In genomic region chr1:58768971-58769808, GRCh38 we compare ENCODE assay signal across 8 cellular contexts. TPM values are rescaled to one million over a fixed set of nuclear protein-coding genes. Genes with fewer than 3 reads are reported as not detected.
DNase-seq lines count a peak whose midpoint lies in the region; ATAC-seq and TF ChIP-seq lines count a peak whose summit lies in the region.

No MANE protein-coding gene starts in this region.

- H3K4me1 Mint-ChIP-seq in activated CD4-positive, alpha-beta T cell treated with anti-CD3 and anti-CD28 coated beads for 36 hours: peaks cover 12% of the 10 kb centered on the region
- H3K4me1 Mint-ChIP-seq in stimulated activated naive B cell treated with anti-CD40 and anti-IgM and Interleukin-4, amounts not matched to agents 10 μg/mL and 1 μg/mL and 100 μg/mL, for 72 hours: peaks cover 13 to 14% of the 10 kb centered on the region in 2 donors

- CTCF ChIA-PET in activated CD4-positive, alpha-beta T cell treated with anti-CD3 and anti-CD28 coated beads for 36 hours (lab: Charles Lee): interaction anchor here (0.7 to 1.6 kb wide), 6 partner anchors 8 to 253 kb away, joined by 3 to 6 read pairs (median 4); no protein-coding TSS in a partner anchor

- no peak overlapping the region for H3K4me3 Mint-ChIP-seq in activated CD4-positive, alpha-beta T cell treated with anti-CD3 and anti-CD28 coated beads for 36 hours
- no peak overlapping the region for H3K4me3 Mint-ChIP-seq in stimulated activated naive B cell treated with anti-CD40 and anti-IgM and Interleukin-4, amounts not matched to agents 10 μg/mL and 1 μg/mL and 100 μg/mL, for 72 hours

- ATAC-seq in activated CD4-positive, alpha-beta T cell treated with anti-CD3 and anti-CD28 coated beads for 36 hours: no peak
- ATAC-seq in omental fat pad (ENCODE audit: low FRiP score) (peak; percentile 49), GM21529 (IDR thresholded peaks at IDR 0.05; ENCODE audit: unreplicated experiment) (no peak)
- no peak for ATAC-seq in stimulated activated naive B cell treated with anti-CD40 and anti-IgM and Interleukin-4, amounts not matched to agents 10 μg/mL and 1 μg/mL and 100 μg/mL, for 72 hours (replicated peaks)

- no peak overlapping the region for H3K27ac Mint-ChIP-seq in activated CD4-positive, alpha-beta T cell treated with anti-CD3 and anti-CD28 coated beads for 36 hours
- H3K27ac Mint-ChIP-seq in stimulated activated naive B cell treated with anti-CD40 and anti-IgM and Interleukin-4, amounts not matched to agents 10 μg/mL and 1 μg/mL and 100 μg/mL, for 72 hours: no peak overlapping the region

- peak; percentile 82 for TF ChIP-seq CTCF in foreskin fibroblast (IDR thresholded peaks at IDR 0.05; ENCODE audit: low read depth, low read length)
- TF ChIP-seq CTCF in omental fat pad (IDR thresholded peaks at IDR 0.05): peak in 1 of 3 donors; percentile 30

- peak; percentile 72 for DNase-seq in activated CD4-positive, alpha-beta T cell treated with anti-CD3 and anti-CD28 coated beads for 36 hours
- DNase-seq in activated CD4-positive, alpha-beta T cell treated with anti-CD3 and anti-CD28 coated beads for 1 hour: no peak
- DNase-seq in NCI-H345 treated with DMSO at 0.1 percent for 48 hours (lab: John Stamatoyannopoulos, UW; ENCODE audit: unreplicated experiment): peak; percentile 32
- peak; percentile 48 for DNase-seq in activated T-cell treated with anti-CD3 and anti-CD28 coated beads, Interleukin-2, amount 50 U/mL, for 1 hour
- peak; percentile 64 to 89 for DNase-seq in foreskin fibroblast
- peak; percentile 98 for DNase-seq in omental fat pad (ENCODE audit: low spot score)
- no peak for DNase-seq in stimulated activated naive B cell treated with anti-CD40 and anti-IgM and Interleukin-4, amounts not matched to agents 10 μg/mL and 1 μg/mL and 100 μg/mL, for 72 hours

- H3K27me3 Mint-ChIP-seq in activated CD4-positive, alpha-beta T cell treated with anti-CD3 and anti-CD28 coated beads for 36 hours: no peaks in the 10 kb centered on the region
- peaks cover 0 to 14% of the 10 kb centered on the region in 2 donors for H3K27me3 Mint-ChIP-seq in stimulated activated naive B cell treated with anti-CD40 and anti-IgM and Interleukin-4, amounts not matched to agents 10 μg/mL and 1 μg/mL and 100 μg/mL, for 72 hours

- no peaks in the 10 kb centered on the region for H3K9me3 Mint-ChIP-seq in activated CD4-positive, alpha-beta T cell treated with anti-CD3 and anti-CD28 coated beads for 36 hours (ENCODE audit: low read depth)
- H3K9me3 Mint-ChIP-seq in stimulated activated naive B cell treated with anti-CD40 and anti-IgM and Interleukin-4, amounts not matched to agents 10 μg/mL and 1 μg/mL and 100 μg/mL, for 72 hours: no peaks in the 10 kb centered on the region

- POLR2A ChIA-PET in activated CD4-positive, alpha-beta T cell treated with anti-CD3 and anti-CD28 coated beads for 36 hours (lab: Charles Lee): no interaction called here

- intact Hi-C loops in activated CD4-positive, alpha-beta T cell treated with anti-CD3 and anti-CD28 coated beads for 36 hours (cut with DNase I, micrococcal nuclease): loop anchor here (1.0 to 10.0 kb wide), 3 partner anchors 29 to 254 kb away; no protein-coding TSS in a partner anchor

- no peaks in the 10 kb centered on the region for H3K36me3 Mint-ChIP-seq in activated CD4-positive, alpha-beta T cell treated with anti-CD3 and anti-CD28 coated beads for 36 hours (ENCODE audit: low read depth)
- H3K36me3 Mint-ChIP-seq in stimulated activated naive B cell treated with anti-CD40 and anti-IgM and Interleukin-4, amounts not matched to agents 10 μg/mL and 1 μg/mL and 100 μg/mL, for 72 hours: no peaks in the 10 kb centered on the region

- no peak overlapping the region for H3K4me3 ChIP-seq in foreskin fibroblast (ENCODE audit: low read depth in 1 of 2, low read length in 2 of 2)

RNA-seq across cellular contexts. Expression of gene JUN, which starts 14.7 kb away (rescaled TPM):
- total RNA-seq in activated CD4-positive, alpha-beta T cell treated with anti-CD3 and anti-CD28 coated beads for 36 hours: 10 to 100 TPM; 24.2 to 25.5 TPM
- total RNA-seq in omental fat pad: 100 to 1,000 TPM; 367 to 477 (median 404) TPM

Comparison
In these comparisons a context has a peak if more than half of its experiments do, and no peak if none do; other contexts are left out.
1. DNase-seq: peak in activated CD4-positive, alpha-beta T cell treated with anti-CD3 and anti-CD28 coated beads for 36 hours (single experiment), NCI-H345 treated with DMSO at 0.1 percent for 48 hours (single experiment), activated T-cell treated with anti-CD3 and anti-CD28 coated beads, Interleukin-2, amount 50 U/mL, for 1 hour (single experiment), foreskin fibroblast (2 of 2) and omental fat pad (single experiment); none in activated CD4-positive, alpha-beta T cell treated with anti-CD3 and anti-CD28 coated beads for 1 hour (single experiment) and stimulated activated naive B cell treated with anti-CD40 and anti-IgM and Interleukin-4, amounts not matched to agents 10 μg/mL and 1 μg/mL and 100 μg/mL, for 72 hours (single experiment).
2. RNA of gene JUN, which starts 14.7 kb away (total RNA-seq): 367 to 477 TPM in omental fat pad; 24.2 to 25.5 TPM in activated CD4-positive, alpha-beta T cell treated with anti-CD3 and anti-CD28 coated beads for 36 hours; every median in the first group is over 10 times any median in the second.